Comparison of ENCODE assay signal across 1 cellular context in the genomic region with DNA sequence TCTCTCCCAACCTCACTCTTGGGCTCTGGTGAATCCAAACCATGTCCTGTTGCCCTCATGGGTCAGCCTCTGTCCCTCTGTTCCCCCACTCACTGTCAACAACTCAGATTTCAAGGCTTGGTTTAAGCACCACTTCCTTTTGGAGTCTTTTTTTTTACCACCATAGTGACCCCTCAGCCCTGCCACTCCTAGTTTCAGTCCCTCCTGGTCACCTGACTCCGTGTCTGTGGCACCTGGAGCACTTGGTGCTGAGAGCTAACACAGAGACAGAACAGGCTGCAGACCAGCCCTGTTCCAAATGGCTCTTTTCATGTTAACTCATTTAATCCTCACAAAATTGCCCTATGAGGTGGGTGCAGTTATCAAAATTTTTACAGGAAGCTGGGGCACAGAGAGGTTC.
TF ChIP-seq lines count a peak whose summit lies in the region.

No MANE protein-coding gene starts in this region.

TF ChIP-seq in GM23338, 12 proteins besides CTCF, POLR2A, EP300 and RAD21 (continued from another document):
- TF ChIP-seq ZNF462 (CRISPR knock-in tag; IDR thresholded peaks at IDR 0.05), result no peak
- TF ChIP-seq ZNF114 (CRISPR knock-in tag; IDR thresholded peaks at IDR 0.05), result no peak
- no peak for TF ChIP-seq ETS1 (IDR thresholded peaks at IDR 0.05)
- no peak for TF ChIP-seq CREB1 (CRISPR knock-in tag; IDR thresholded peaks at IDR 0.05; ENCODE audit: low read depth)
- no peak for TF ChIP-seq REST (IDR thresholded peaks at IDR 0.05; ENCODE audit: unreplicated experiment)
- TF ChIP-seq EZH2phosphoT487 (IDR thresholded peaks at IDR 0.05; ENCODE audit: unreplicated experiment), result no peak
- no peak for TF ChIP-seq EZH2 (IDR thresholded peaks at IDR 0.05; ENCODE audit: low read depth, unreplicated experiment)
- TF ChIP-seq JUNB (IDR thresholded peaks at IDR 0.05; ENCODE audit: unreplicated experiment), result no peak
- no peak for TF ChIP-seq ZNF331 (CRISPR knock-in tag; IDR thresholded peaks at IDR 0.05; ENCODE audit: low read depth)
- no peak for TF ChIP-seq STAT1 (IDR thresholded peaks at IDR 0.05; ENCODE audit: unreplicated experiment)
- TF ChIP-seq POLR2AphosphoS5 (IDR thresholded peaks at IDR 0.05; ENCODE audit: low read depth), result no peak
